30 cellular contexts compared by ENCODE assay signal in genomic region chr18:74977041-74977440, GRCh38.
"Had no signal": no experiment of that assay in that cellular context is flagged by ENCODE, and none has a peak within 500 bp of the region (broad histone marks: within the 10 kb centered on the region; RNA-seq: fewer than 3 reads in every experiment).

No MANE protein-coding gene starts in this region.

- H3K4me1 ChIP-seq: esophagus squamous epithelium had no signal

- H3K27ac Mint-ChIP-seq: activated CD4-positive, alpha-beta memory T cell treated with anti-CD3 and anti-CD28 coated beads for 36 hours; activated CD4-positive, alpha-beta T cell treated with anti-CD3 and anti-CD28 coated beads for 36 hours; activated CD4-positive, alpha-beta T cell treated with anti-CD3 and anti-CD28 coated beads, Interleukin-2, amount 10 ng/mL, durations not matched to agents 24 days and 14 days; activated CD8-positive, alpha-beta memory T cell treated with anti-CD3 and anti-CD28 coated beads, Interleukin-2, amount 10 ng/mL, durations not matched to agents 7 days and 5 days; activated CD8-positive, alpha-beta T cell treated with anti-CD3 and anti-CD28 coated beads, Interleukin-2, amount 10 ng/mL, durations not matched to agents 7 days and 5 days; activated naive CD4-positive, alpha-beta T cell treated with anti-CD3 and anti-CD28 coated beads for 36 hours; activated naive CD4-positive, alpha-beta T cell treated with anti-CD3 and anti-CD28 coated beads, Interleukin-2, amount 50 U/mL, for 72 hours; activated naive CD8-positive, alpha-beta T cell treated with anti-CD3 and anti-CD28 coated beads, Interleukin-2, amount 10 ng/mL, durations not matched to agents 7 days and 5 days; activated T-helper 1 cell treated with anti-CD3 and anti-CD28 coated beads, Interleukin-12 subunit alpha, Interleukin-12 subunit beta, Interleukin-2, Interleukin-4 antibody, amounts not matched to agents 30 ng/mL and 10 ng/mL and 1 ng/mL, durations not matched to agents 14 hours and 24 hours and 36 hours; activated T-helper 2 cell treated with anti-CD3 and anti-CD28 coated beads, Interferon-gamma antibody, Interleukin-2, Interleukin-4, amounts not matched to agents 10 μg/mL and 5 μg/mL and 100 μg/mL, durations not matched to agents 14 hours and 24 hours and 36 hours; dendritic cell treated with granulocyte-macrophage colony-stimulating factor and Interleukin-4, amounts not matched to agents 40 ng/mL and 50 ng/mL, for 4 days; T-helper 17 cell; T-helper 2 cell treated with Interferon-gamma antibody and Interleukin-4, amounts not matched to agents 5 μg/mL and 100 μg/mL, for 36 hours had no signal

- H3K9me3 ChIP-seq: esophagus squamous epithelium had no signal

- DNase-seq: activated CD4-positive, alpha-beta memory T cell treated with anti-CD3 and anti-CD28 coated beads for 36 hours; activated CD4-positive, alpha-beta T cell treated with anti-CD3 and anti-CD28 coated beads for 36 hours; activated CD4-positive, alpha-beta T cell treated with anti-CD3 and anti-CD28 coated beads, Interleukin-2, amount 10 ng/mL, durations not matched to agents 24 days and 14 days; activated CD4-positive, CD25-positive, alpha-beta regulatory T cell; activated CD4-positive, CD25-positive, alpha-beta regulatory T cell treated with anti-CD3 and anti-CD28 coated beads, Interleukin-2, amount 50 U/mL, for 72 hours; activated CD8-positive, alpha-beta memory T cell treated with anti-CD3 and anti-CD28 coated beads, Interleukin-2, amount 10 ng/mL, durations not matched to agents 7 days and 5 days; activated CD8-positive, alpha-beta memory T cell treated with anti-CD3 and anti-CD28 coated beads, Interleukin-2, amount 50 U/mL, for 4 hours; activated CD8-positive, alpha-beta T cell treated with anti-CD3 and anti-CD28 coated beads, Interleukin-2, amount 10 ng/mL, durations not matched to agents 7 days and 5 days; activated effector memory CD4-positive, alpha-beta T cell treated with anti-CD3 and anti-CD28 coated beads, Interleukin-2, amount 50 U/mL, for 16 hours; activated naive CD4-positive, alpha-beta T cell treated with anti-CD3 and anti-CD28 coated beads for 36 hours; activated naive CD8-positive, alpha-beta T cell treated with anti-CD3 and anti-CD28 coated beads, Interleukin-2, amount 10 ng/mL, durations not matched to agents 7 days and 5 days; activated T-cell treated with anti-CD3 and anti-CD28 coated beads, Interleukin-2, amount 50 U/mL, for 1 hour; activated T-cell treated with anti-CD3 and anti-CD28 coated beads, Interleukin-2, amount 50 U/mL, for 48 hours; amniotic stem cell; anterior cingulate cortex; brain microvascular endothelial cell; dorsolateral prefrontal cortex; esophagus squamous epithelium; head of caudate nucleus; T-helper 1 cell; T-helper 17 cell; T1000 had no signal

- H3K27me3 ChIP-seq: brain microvascular endothelial cell, dorsolateral prefrontal cortex, esophagus squamous epithelium had no signal

- H3K27me3 Mint-ChIP-seq: activated CD4-positive, alpha-beta memory T cell treated with anti-CD3 and anti-CD28 coated beads for 36 hours; activated CD4-positive, alpha-beta T cell treated with anti-CD3 and anti-CD28 coated beads for 36 hours; activated CD4-positive, alpha-beta T cell treated with anti-CD3 and anti-CD28 coated beads, Interleukin-2, amount 10 ng/mL, durations not matched to agents 24 days and 14 days; activated CD8-positive, alpha-beta memory T cell treated with anti-CD3 and anti-CD28 coated beads, Interleukin-2, amount 10 ng/mL, durations not matched to agents 7 days and 5 days; activated naive CD8-positive, alpha-beta T cell treated with anti-CD3 and anti-CD28 coated beads, Interleukin-2, amount 10 ng/mL, durations not matched to agents 7 days and 5 days; central memory CD8-positive, alpha-beta T cell; dendritic cell treated with granulocyte-macrophage colony-stimulating factor and Interleukin-4, amounts not matched to agents 40 ng/mL and 50 ng/mL, for 4 days; T-helper 17 cell had no signal

- H3K4me3 ChIP-seq: coronary artery, dorsolateral prefrontal cortex, esophagus squamous epithelium had no signal

- H3K36me3 Mint-ChIP-seq: activated CD8-positive, alpha-beta memory T cell treated with anti-CD3 and anti-CD28 coated beads, Interleukin-2, amount 10 ng/mL, durations not matched to agents 7 days and 5 days; activated naive CD4-positive, alpha-beta T cell treated with anti-CD3 and anti-CD28 coated beads, Interleukin-2, amount 50 U/mL, for 72 hours; activated naive CD8-positive, alpha-beta T cell treated with anti-CD3 and anti-CD28 coated beads, Interleukin-2, amount 10 ng/mL, durations not matched to agents 7 days and 5 days had no signal

- H3K4me1 Mint-ChIP-seq: activated CD4-positive, alpha-beta T cell treated with anti-CD3 and anti-CD28 coated beads for 36 hours had no signal

- H3K36me3 ChIP-seq: brain microvascular endothelial cell had no signal

- ATAC-seq: activated CD4-positive, alpha-beta T cell treated with anti-CD3 and anti-CD28 coated beads for 36 hours; activated CD8-positive, alpha-beta memory T cell treated with anti-CD3 and anti-CD28 coated beads, Interleukin-2, amount 10 ng/mL, durations not matched to agents 7 days and 5 days; activated CD8-positive, alpha-beta T cell treated with anti-CD3 and anti-CD28 coated beads, Interleukin-2, amount 10 ng/mL, durations not matched to agents 7 days and 5 days; activated naive CD4-positive, alpha-beta T cell treated with anti-CD3 and anti-CD28 coated beads, Interleukin-2, amount 50 U/mL, for 72 hours; T-helper 17 cell had no signal

- H3K27ac ChIP-seq: brain microvascular endothelial cell, coronary artery, epithelial cell of prostate, esophagus squamous epithelium had no signal

- H3K9me3 Mint-ChIP-seq: activated CD4-positive, alpha-beta memory T cell treated with anti-CD3 and anti-CD28 coated beads for 36 hours; activated CD4-positive, alpha-beta T cell treated with anti-CD3 and anti-CD28 coated beads, Interleukin-2, amount 10 ng/mL, durations not matched to agents 24 days and 14 days; activated naive CD4-positive, alpha-beta T cell treated with anti-CD3 and anti-CD28 coated beads for 36 hours; activated naive CD4-positive, alpha-beta T cell treated with anti-CD3 and anti-CD28 coated beads, Interleukin-2, amount 50 U/mL, for 72 hours; activated naive CD8-positive, alpha-beta T cell treated with anti-CD3 and anti-CD28 coated beads, Interleukin-2, amount 10 ng/mL, durations not matched to agents 7 days and 5 days; activated T-helper 1 cell treated with anti-CD3 and anti-CD28 coated beads, Interleukin-12 subunit alpha, Interleukin-12 subunit beta, Interleukin-2, Interleukin-4 antibody, amounts not matched to agents 30 ng/mL and 10 ng/mL and 1 ng/mL, durations not matched to agents 14 hours and 24 hours and 36 hours; activated T-helper 2 cell treated with anti-CD3 and anti-CD28 coated beads, Interferon-gamma antibody, Interleukin-2, Interleukin-4, amounts not matched to agents 10 μg/mL and 5 μg/mL and 100 μg/mL, durations not matched to agents 14 hours and 24 hours and 36 hours; central memory CD8-positive, alpha-beta T cell; T-helper 2 cell treated with Interferon-gamma antibody and Interleukin-4, amounts not matched to agents 5 μg/mL and 100 μg/mL, for 36 hours had no signal

- H3K4me3 Mint-ChIP-seq: activated CD4-positive, alpha-beta memory T cell treated with anti-CD3 and anti-CD28 coated beads for 36 hours; activated CD4-positive, alpha-beta T cell treated with anti-CD3 and anti-CD28 coated beads for 36 hours; activated CD4-positive, alpha-beta T cell treated with anti-CD3 and anti-CD28 coated beads, Interleukin-2, amount 10 ng/mL, durations not matched to agents 24 days and 14 days; activated CD8-positive, alpha-beta memory T cell treated with anti-CD3 and anti-CD28 coated beads, Interleukin-2, amount 10 ng/mL, durations not matched to agents 7 days and 5 days; activated CD8-positive, alpha-beta T cell treated with anti-CD3 and anti-CD28 coated beads, Interleukin-2, amount 10 ng/mL, durations not matched to agents 7 days and 5 days; activated naive CD4-positive, alpha-beta T cell treated with anti-CD3 and anti-CD28 coated beads for 36 hours; activated naive CD8-positive, alpha-beta T cell treated with anti-CD3 and anti-CD28 coated beads, Interleukin-2, amount 10 ng/mL, durations not matched to agents 7 days and 5 days; activated T-helper 1 cell treated with anti-CD3 and anti-CD28 coated beads, Interleukin-12 subunit alpha, Interleukin-12 subunit beta, Interleukin-2, Interleukin-4 antibody, amounts not matched to agents 30 ng/mL and 10 ng/mL and 1 ng/mL, durations not matched to agents 14 hours and 24 hours and 36 hours; central memory CD8-positive, alpha-beta T cell; dendritic cell treated with granulocyte-macrophage colony-stimulating factor and Interleukin-4, amounts not matched to agents 40 ng/mL and 50 ng/mL, for 4 days; T-helper 17 cell; T-helper 2 cell treated with Interferon-gamma antibody and Interleukin-4, amounts not matched to agents 5 μg/mL and 100 μg/mL, for 36 hours had no signal
